27 cellular contexts compared by ENCODE assay signal in the genomic region with DNA sequence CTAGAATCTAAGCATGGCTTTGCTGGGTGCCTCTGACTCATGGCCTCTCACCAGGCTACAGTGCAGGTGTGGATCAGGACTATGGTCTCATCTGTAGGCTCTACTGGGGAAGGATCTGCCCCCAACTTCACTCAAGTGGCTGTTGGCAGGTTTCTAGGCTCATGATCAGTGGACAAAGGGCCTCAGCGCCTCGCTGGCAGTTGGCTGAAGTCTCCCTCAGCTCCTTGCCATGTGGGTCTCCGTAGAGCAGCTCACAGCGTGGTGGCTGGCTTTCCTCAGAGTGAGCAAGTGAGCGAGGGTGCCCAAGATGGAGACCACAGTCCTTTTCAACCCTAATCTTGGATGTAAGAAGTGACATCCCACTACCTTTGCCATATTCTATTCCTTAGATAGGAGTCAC.
"Had no signal": no experiment of that assay in that cellular context is flagged by ENCODE, and none has a peak within 500 bp of the region (broad histone marks: within the 10 kb centered on the region; RNA-seq: fewer than 3 reads in every experiment).

No MANE protein-coding gene starts in this region.

- H3K9me3 ChIP-seq: left lung, lower lobe of right lung, right atrium auricular region, stomach, testis, thyroid gland, transverse colon, upper lobe of left lung had no signal

- H3K27ac ChIP-seq: left lung, lower lobe of right lung, parathyroid adenoma, skin epidermis, stomach, testis, thyroid gland, transverse colon, upper lobe of left lung had no signal

- H3K4me3 Mint-ChIP-seq: immature natural killer cell; naive thymus-derived CD8-positive, alpha-beta T cell; nephron; neural crest cell; stimulated activated naive B cell treated with anti-CD40 and anti-IgM and Interleukin-4, amounts not matched to agents 10 μg/mL and 1 μg/mL and 100 μg/mL, for 72 hours had no signal

- H3K9me3 Mint-ChIP-seq: naive thymus-derived CD8-positive, alpha-beta T cell; nephron; neural crest cell; stimulated activated naive B cell treated with anti-CD40 and anti-IgM and Interleukin-4, amounts not matched to agents 10 μg/mL and 1 μg/mL and 100 μg/mL, for 72 hours had no signal

- FAIRE-seq: islet of Langerhans, kidney had no signal

- H3K9ac ChIP-seq: parathyroid adenoma had no signal

- H3K27ac Mint-ChIP-seq: immature natural killer cell; naive thymus-derived CD8-positive, alpha-beta T cell; nephron; stimulated activated naive B cell treated with anti-CD40 and anti-IgM and Interleukin-4, amounts not matched to agents 10 μg/mL and 1 μg/mL and 100 μg/mL, for 72 hours had no signal

- H3K27me3 ChIP-seq: left lung, right atrium auricular region, stomach, testis, thyroid gland, transverse colon, upper lobe of left lung had no signal

- ATAC-seq: left colon; left lung; lower lobe of right lung; naive thymus-derived CD8-positive, alpha-beta T cell; sciatic nerve; stimulated activated naive B cell treated with anti-CD40 and anti-IgM and Interleukin-4, amounts not matched to agents 10 μg/mL and 1 μg/mL and 100 μg/mL, for 72 hours; stimulated activated naive CD8-positive, alpha-beta T cell treated with anti-CD3 and anti-CD28 coated beads, Interleukin-15, Interleukin-2, amounts not matched to agents 100 U/mL and 50 U/mL, for 24 hours had no signal

- H3K36me3 Mint-ChIP-seq: immature natural killer cell; naive thymus-derived CD8-positive, alpha-beta T cell; stimulated activated naive B cell treated with anti-CD40 and anti-IgM and Interleukin-4, amounts not matched to agents 10 μg/mL and 1 μg/mL and 100 μg/mL, for 72 hours had no signal

- H3K36me3 ChIP-seq: left lung, lower lobe of right lung, right atrium auricular region, thyroid gland, transverse colon, upper lobe of left lung had no signal

- H3K4me3 ChIP-seq: left lung, lower lobe of right lung, right atrium auricular region, skin epidermis, stomach, testis, thyroid gland, transverse colon, upper lobe of left lung had no signal

- H2AFZ ChIP-seq: parathyroid adenoma had no signal

- H3K79me2 ChIP-seq: parathyroid adenoma had no signal

- H3K4me1 ChIP-seq: left lung, lower lobe of right lung, parathyroid adenoma, stomach, testis, thyroid gland, upper lobe of left lung had no signal

- DNase-seq: immature natural killer cell; kidney; left colon; left lung; lower lobe of right lung; mammary epithelial cell; mesenchymal stem cell; naive thymus-derived CD8-positive, alpha-beta T cell; nucleus accumbens; stimulated activated CD4-positive, alpha-beta T cell treated with anti-CD3 and anti-CD28 coated beads, Interleukin-12 subunit alpha, Interleukin-12 subunit beta, amount 100 ng/mL, for 4 hours; stimulated activated CD4-positive, alpha-beta T cell treated with anti-CD3 and anti-CD28 coated beads, Interleukin-15, amount 100 ng/mL, for 24 hours; stimulated activated CD4-positive, alpha-beta T cell treated with anti-CD3 and anti-CD28 coated beads, Interleukin-2, amount 100 ng/mL, for 24 hours; stimulated activated CD4-positive, alpha-beta T cell treated with anti-CD3 and anti-CD28 coated beads, Interleukin-4, amount 100 ng/mL, for 1 hour; stimulated activated naive B cell treated with anti-CD40 and anti-IgM and Interleukin-4, amounts not matched to agents 10 μg/mL and 1 μg/mL and 100 μg/mL, for 72 hours; stimulated activated naive CD8-positive, alpha-beta T cell treated with anti-CD3 and anti-CD28 coated beads, Interleukin-15, Interleukin-2, amounts not matched to agents 100 U/mL and 50 U/mL, for 24 hours; stomach; testis; thyroid gland; transverse colon; upper lobe of left lung had no signal

- H3K27me3 Mint-ChIP-seq: stimulated activated naive B cell treated with anti-CD40 and anti-IgM and Interleukin-4, amounts not matched to agents 10 μg/mL and 1 μg/mL and 100 μg/mL, for 72 hours had no signal

- H3K4me1 Mint-ChIP-seq: immature natural killer cell, nephron had no signal
